In the genomic region with DNA sequence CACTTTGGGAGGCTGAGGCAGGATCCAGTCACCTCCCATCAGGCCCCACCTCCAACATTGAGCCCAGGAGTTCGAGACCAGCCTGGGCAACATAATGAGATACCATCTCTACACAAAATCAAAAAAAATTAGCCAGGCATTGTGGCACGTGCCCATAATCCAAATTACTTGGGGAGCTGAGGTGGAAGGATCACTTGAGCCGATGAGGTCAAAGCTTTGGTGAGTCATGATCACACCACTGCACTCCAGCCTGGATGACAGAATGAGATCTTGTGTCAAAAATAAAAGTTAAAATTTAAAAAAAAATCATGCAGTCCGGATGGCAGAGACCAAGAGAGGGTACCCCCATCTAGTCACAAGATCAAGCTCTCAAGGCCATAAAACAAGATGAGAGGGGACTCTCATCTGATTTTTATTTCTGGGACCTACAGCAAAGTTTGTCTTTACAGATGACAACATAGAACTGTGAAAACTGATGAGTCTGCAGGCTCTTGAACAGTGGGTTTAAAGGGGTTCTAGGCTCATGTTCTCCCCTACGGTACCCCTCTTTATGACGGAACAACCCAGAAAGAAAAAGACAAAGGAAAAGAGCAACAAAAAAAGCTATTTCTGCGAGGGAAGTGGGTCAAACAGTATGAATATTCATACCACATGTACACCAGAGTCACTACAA, we compare ENCODE assay signal across 19 cellular contexts. TPM values are rescaled to one million over a fixed set of nuclear protein-coding genes. Genes with fewer than 3 reads are reported as not detected.
DNase-seq lines count a peak whose midpoint lies in the region; ATAC-seq, FAIRE-seq and TF ChIP-seq lines count a peak whose summit lies in the region.
"Had no signal": no experiment of that assay in that cellular context is flagged by ENCODE, and none has a peak within 500 bp of the region (broad histone marks: within the 10 kb centered on the region; RNA-seq: fewer than 3 reads in every experiment).

No MANE protein-coding gene starts in this region.

- H3K4me3 Mint-ChIP-seq in astrocyte (ENCODE audit: unreplicated experiment) (no peak overlapping the region), CD14-positive monocyte (no peak overlapping the region)
- H3K4me3 Mint-ChIP-seq: CD4-positive, alpha-beta T cell had no signal

- H3K4me1 Mint-ChIP-seq in astrocyte (ENCODE audit: low read depth, unreplicated experiment) (peaks cover 24% of the 10 kb centered on the region), CD14-positive monocyte (peaks cover 10% of the 10 kb centered on the region)

- no peaks in the 10 kb centered on the region for H3K36me3 Mint-ChIP-seq in astrocyte (ENCODE audit: low read depth, unreplicated experiment)
- H3K36me3 Mint-ChIP-seq in CD14-positive monocyte = no peaks in the 10 kb centered on the region

- H3K9ac ChIP-seq in astrocyte (ENCODE audit: low read length) = no peak overlapping the region

- intact Hi-C loops in CD14-positive monocyte (cut with micrococcal nuclease) (no loop called here), spleen (cut with DNase I; ENCODE audit: low total_unique reads) (no loop called here)

- H3K27me3 ChIP-seq in astrocyte (ENCODE audit: insufficient read depth, low read length) = peaks cover 6% of the 10 kb centered on the region
- H3K27me3 ChIP-seq in hepatocyte = no peaks in the 10 kb centered on the region
- H3K27me3 ChIP-seq in spleen (replicated peaks in 1 of 7) = no peaks in the 10 kb centered on the region
- H3K27me3 ChIP-seq: right atrium auricular region had no signal

- no peak for TF ChIP-seq EP300 in A549 (IDR thresholded peaks at IDR 0.05)

- DNase-seq in A549 (ENCODE audit: low read depth in 1 of 2, low spot score in 1 of 2) = no peak
- peak; percentile 56 for DNase-seq in HT1080 (ENCODE audit: low read depth)
- DNase-seq in astrocyte (ENCODE audit: low read depth) = peak; percentile 16
- DNase-seq in hepatocyte (ENCODE audit: low spot score) = peak; percentile 17
- no peak for DNase-seq in germinal center (ENCODE audit: low spot score)
- no peak for DNase-seq in NCI-H2196 treated with DMSO at 0.1 percent for 48 hours (lab: John Stamatoyannopoulos, UW; ENCODE audit: unreplicated experiment)
- no peak for DNase-seq in CD14-positive monocyte (ENCODE audit: low spot score)
- DNase-seq in spleen = no peak
- DNase-seq: activated CD8-positive, alpha-beta memory T cell treated with anti-CD3 and anti-CD28 coated beads, Interleukin-2, amount 50 U/mL, for 4 hours; activated naive CD4-positive, alpha-beta T cell treated with Interleukin-2 at 50 U/mL for 16 hours; CD4-positive, alpha-beta T cell; dermis blood vessel endothelial cell; NCI-H187 treated with DMSO at 0.1 percent for 48 hours; NCI-H524; stimulated activated naive CD8-positive, alpha-beta T cell treated with anti-CD3 and anti-CD28 coated beads, Interleukin-15, Interleukin-2, amounts not matched to agents 100 U/mL and 50 U/mL, for 24 hours had no signal

- H3K4me3 ChIP-seq in A549 (no peak overlapping the region), astrocyte (ENCODE audit: insufficient read depth, low read depth, low read length) (no peak overlapping the region), hepatocyte (no peak overlapping the region), spleen (no peak overlapping the region)
- H3K4me3 ChIP-seq: right atrium auricular region had no signal

- H3K27me3 Mint-ChIP-seq in astrocyte (ENCODE audit: low read depth, unreplicated experiment) = no peaks in the 10 kb centered on the region
- peaks cover 0 to 5% (median 4%) of the 10 kb centered on the region in 3 donors for H3K27me3 Mint-ChIP-seq in CD14-positive monocyte (ENCODE audit: low read depth in 3 of 3)
- H3K27me3 Mint-ChIP-seq: CD4-positive, alpha-beta T cell had no signal

- no peak for TF ChIP-seq CTCF in A549 (IDR thresholded peaks at IDR 0.05)
- no peak for TF ChIP-seq CTCF in astrocyte (IDR thresholded peaks at IDR 0.05; ENCODE audit: insufficient read depth, low read depth, low read length)
- no peak for TF ChIP-seq CTCF in hepatocyte (IDR thresholded peaks at IDR 0.05; ENCODE audit: poor library complexity)
- no peak for TF ChIP-seq CTCF in CD14-positive monocyte (IDR thresholded peaks at IDR 0.05)
- TF ChIP-seq CTCF in spleen (IDR thresholded peaks at IDR 0.05 in 8 of 11, conservative IDR thresholded peaks at IDR 0.05 in 3 of 11) = no peak

- no peaks in the 10 kb centered on the region for H3K9me3 Mint-ChIP-seq in astrocyte (ENCODE audit: unreplicated experiment)
- H3K9me3 Mint-ChIP-seq in CD14-positive monocyte = peaks cover 3 to 21% (median 10%) of the 10 kb centered on the region in 7 donors
- H3K9me3 Mint-ChIP-seq: CD4-positive, alpha-beta T cell had no signal

- peak in 1 of 2 experiments; percentile 30; a peak in 1 of 6 replicates for ATAC-seq in A549
- ATAC-seq: stimulated activated naive CD8-positive, alpha-beta T cell treated with anti-CD3 and anti-CD28 coated beads, Interleukin-15, Interleukin-2, amounts not matched to agents 100 U/mL and 50 U/mL, for 24 hours had no signal

- FAIRE-seq in A549 (lab: Jason Lieb, UNC) (no peak), astrocyte (lab: Jason Lieb, UNC) (no peak)
- FAIRE-seq: keratinocyte had no signal

- H2AFZ ChIP-seq in astrocyte (ENCODE audit: low read depth, low read length) (no peak overlapping the region), hepatocyte (no peak overlapping the region)

- POLR2A ChIA-PET in A549 (lab: Yijun Ruan, JAX) = no interaction called here

- 0 out of 6 replicates have a peak overlapping the region, but pooled peaks have one; percentile 5 to 16 for H3K27ac ChIP-seq in A549
- no peak overlapping the region for H3K27ac ChIP-seq in astrocyte (ENCODE audit: low read depth, low read length)
- peak overlapping the region; percentile 72 for H3K27ac ChIP-seq in hepatocyte
- H3K27ac ChIP-seq in spleen = no peak overlapping the region
- H3K27ac ChIP-seq: right atrium auricular region had no signal

- TF ChIP-seq POLR2A in A549 (IDR thresholded peaks at IDR 0.05; ENCODE audit: low read length) = no peak
- no peak for TF ChIP-seq POLR2A in spleen (IDR thresholded peaks at IDR 0.05)

- no peaks in the 10 kb centered on the region for H4K20me1 ChIP-seq in astrocyte (ENCODE audit: insufficient read depth, low read length)
- H4K20me1 ChIP-seq in hepatocyte (ENCODE audit: insufficient read depth, poor library complexity, severe bottlenecking) = no peaks in the 10 kb centered on the region

- no peak for TF ChIP-seq RAD21 in A549 (conservative IDR thresholded peaks at IDR 0.05 in 1 of 2, IDR thresholded peaks at IDR 0.05 in 1 of 2)

- no peaks in the 10 kb centered on the region for H3K9me2 ChIP-seq in hepatocyte (replicated peaks; ENCODE audit: insufficient read depth)

- H3K79me2 ChIP-seq in astrocyte (ENCODE audit: insufficient read depth, low read length) = no peaks in the 10 kb centered on the region
- H3K79me2 ChIP-seq in hepatocyte = no peaks in the 10 kb centered on the region

- peaks cover 7% of the 10 kb centered on the region; the same call in 1 of the 3 replicates for H3K9me3 ChIP-seq in A549
- no peaks in the 10 kb centered on the region for H3K9me3 ChIP-seq in astrocyte (ENCODE audit: insufficient read depth, low read depth, low read length)
- H3K9me3 ChIP-seq in hepatocyte (ENCODE audit: low read depth) = no peaks in the 10 kb centered on the region
- peaks cover 0 to 11% (median 0%) of the 10 kb centered on the region in 8 donors for H3K9me3 ChIP-seq in spleen
- H3K9me3 ChIP-seq: right atrium auricular region had no signal

- CTCF ChIA-PET in A549 (lab: Yijun Ruan, JAX) = interaction anchor here (0.9 kb wide), 1 partner anchor 708 kb away, joined by 4 read pairs; no protein-coding TSS in a partner anchor

- no peaks in the 10 kb centered on the region for H3K36me3 ChIP-seq in astrocyte (ENCODE audit: insufficient read depth, low read length)
- H3K36me3 ChIP-seq in hepatocyte (replicated peaks; ENCODE audit: insufficient read depth, low read depth) = no peaks in the 10 kb centered on the region
- H3K36me3 ChIP-seq in spleen = no peaks in the 10 kb centered on the region
- H3K36me3 ChIP-seq: right atrium auricular region had no signal

- H3K27ac Mint-ChIP-seq in astrocyte (ENCODE audit: unreplicated experiment) = peak overlapping the region; percentile 55
- peak overlapping the region in 1 of 7 donors; percentile 39 for H3K27ac Mint-ChIP-seq in CD14-positive monocyte
- H3K27ac Mint-ChIP-seq: CD4-positive, alpha-beta T cell had no signal

- WGBS in A549 (ENCODE audit: missing lambda C conversion rate) = 48% methylated on average over 7 of the region's 7 CpGs
- 76% methylated on average over 7 of the region's 7 CpGs for WGBS in hepatocyte (ENCODE audit: low lambda C conversion rate, missing lambda C conversion rate)
- 76 to 91% (median 85%) methylated on average over 7 of the region's 7 CpGs for WGBS in spleen, 5 donors

- H3K4me1 ChIP-seq in A549 (peaks cover 16% of the 10 kb centered on the region; the same call in 1 of the 3 replicates), astrocyte (ENCODE audit: insufficient read depth, low read length) (no peaks in the 10 kb centered on the region), hepatocyte (ENCODE audit: insufficient read depth) (peaks cover 6% of the 10 kb centered on the region), spleen (peaks cover 0 to 24% (median 0%) of the 10 kb centered on the region in 6 donors)
- H3K4me1 ChIP-seq: right atrium auricular region had no signal

- H3K4me2 ChIP-seq in A549 (0 out of 3 replicates have a peak overlapping the region, but pooled peaks have one; percentile 20), astrocyte (ENCODE audit: low read length) (no peak overlapping the region), hepatocyte (no peak overlapping the region)

RNA-seq across cellular contexts. Expression of gene CREB3L2, which starts 28.9 kb away (rescaled TPM):
- 32.2 and 33.8 TPM in 2 replicates for polyA plus RNA-seq in A549 (2011; rRNA removed)
- 8.3 and 11.3 TPM in 2 replicates for polyA plus RNA-seq in A549 (2012; cell fraction: cytosol; rRNA removed)
- polyA plus RNA-seq in A549 (2012; cell fraction: nucleus; rRNA removed) = 12.4 and 13.4 TPM in 2 replicates
- 14.7 to 16.7 TPM (median 16.3 TPM) in 3 replicates for polyA plus RNA-seq in A549 (2017; fragmentation: RNase III; extraction: RNeasy Plus Mini Kit Qiagen cat#74134 plus additional on column Dnase treatment)
- 41.4 and 42.3 TPM in 2 replicates for polyA minus RNA-seq in A549 (2011; rRNA and poly(A)+ RNA removed)
- 12.2 and 18.8 TPM in 2 replicates for total RNA-seq in HT1080 (2014; rRNA removed; shearing (Covaris generic))
- 45.2 and 63.3 TPM in 2 replicates for polyA plus RNA-seq in HT1080 (2015; cell fraction: cytosol; rRNA removed)
- polyA plus RNA-seq in HT1080 (2015; cell fraction: nucleus; rRNA removed) = 81.6 and 92.2 TPM in 2 replicates
- total RNA-seq in astrocyte = 116 and 128 TPM in 2 replicates
- 33.9 and 38.3 TPM in 2 replicates for total RNA-seq in hepatocyte
- polyA plus RNA-seq in hepatocyte = 34.4 and 37.6 TPM in 2 replicates
- 10 to 100 TPM in 1 of 2 donors, 1 to 10 TPM in 1; 6.9 to 11.9 TPM for polyA plus RNA-seq in CD14-positive monocyte
- 10 to 100 TPM; 29.3 to 68.4 (median 44.9) TPM for total RNA-seq in spleen
- polyA plus RNA-seq in spleen = 1 to 10 TPM; 3.5 to 6.1 (median 5.4) TPM

RNA-seq across cellular contexts. Expression of gene AKR1D1, which starts 45.4 kb away (rescaled TPM):
- polyA plus RNA-seq in A549 (2011; rRNA removed) (not detected in 2 replicates), A549 (2017; fragmentation: RNase III; extraction: RNeasy Plus Mini Kit Qiagen cat#74134 plus additional on column Dnase treatment) (0.06 TPM in 1 of 3 replicates, not detected in the others), hepatocyte (6.5 and 8.1 TPM in 2 replicates), CD14-positive monocyte (not detected), spleen (not detected)
- polyA plus RNA-seq in A549 (2012; cell fraction: cytosol; rRNA removed) = not detected in 2 replicates
- polyA plus RNA-seq in A549 (2012; cell fraction: nucleus; rRNA removed) = not detected in 2 replicates
- polyA minus RNA-seq in A549 (2011; rRNA and poly(A)+ RNA removed) = not detected in 2 replicates
- not detected in 2 replicates for total RNA-seq in HT1080 (2014; rRNA removed; shearing (Covaris generic))
- polyA plus RNA-seq in HT1080 (2015; cell fraction: cytosol; rRNA removed) = not detected in 2 replicates
- not detected in 2 replicates for polyA plus RNA-seq in HT1080 (2015; cell fraction: nucleus; rRNA removed)
- total RNA-seq in astrocyte (not detected in 2 replicates), hepatocyte (19.4 and 25.4 TPM in 2 replicates), spleen (under 1 TPM in 1 of 7 donors, not detected in 6; 0.39 TPM)
- total RNA-seq: A673; CD4-positive, alpha-beta T cell; dermis blood vessel endothelial cell; right atrium auricular region; ureter had no signal
- polyA plus RNA-seq: keratinocyte had no signal

Comparison
In these comparisons a context has a peak if more than half of its experiments do, and no peak if none do; other contexts are left out.
1. DNase-seq: peak in HT1080 (single experiment), astrocyte (single experiment) and hepatocyte (single experiment); none in A549 (0 of 2), germinal center (single experiment), NCI-H2196 treated with DMSO at 0.1 percent for 48 hours (single experiment), CD14-positive monocyte (single experiment) and spleen (single experiment).
2. H3K27ac ChIP-seq: peak in A549 (2 of 2) and hepatocyte (single experiment); none in astrocyte (single experiment) and spleen (0 of 8).
3. RNA of gene AKR1D1, which starts 45.4 kb away (total RNA-seq): 19.4 to 25.4 TPM in hepatocyte; not detected in astrocyte, not detected in HT1080 and 0.39 TPM in spleen; every median in the first group is over 10 times any median in the second.